ENCODE assay signal across 11 cellular contexts in the genomic region with DNA sequence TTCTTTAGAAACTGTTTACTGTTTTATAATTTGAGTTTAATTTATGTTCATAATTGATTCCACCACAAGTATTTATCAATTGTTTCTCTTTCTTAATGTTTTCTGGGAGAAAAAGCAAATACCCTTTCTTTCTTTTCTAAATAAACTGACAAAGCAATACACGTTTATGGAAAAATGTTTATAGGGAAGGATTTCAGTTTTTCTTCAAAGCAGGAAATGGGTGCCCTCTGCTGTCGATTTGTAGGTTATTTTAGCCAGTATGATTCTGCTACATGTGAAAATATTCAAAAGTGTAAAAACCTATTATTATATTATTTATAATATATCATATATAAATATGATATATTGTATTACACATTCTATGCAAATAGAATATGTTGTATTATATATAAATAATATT.
A peak's percentile ranks its signal among the peaks of the same experiment; 100 is the strongest.
DNase-seq lines count a peak whose midpoint lies in the region; ATAC-seq and TF ChIP-seq lines count a peak whose summit lies in the region.
"Had no signal": no experiment of that assay in that cellular context is flagged by ENCODE, and none has a peak within 500 bp of the region (broad histone marks: within the 10 kb centered on the region; RNA-seq: fewer than 3 reads in every experiment).

No MANE protein-coding gene starts in this region.

- ATAC-seq in body of pancreas (no peak), left colon (no peak)

- H2BK12ac ChIP-seq in mesenchymal stem cell (ENCODE audit: low read length in 2 of 2) = no peak overlapping the region

- no peak overlapping the region for H2BK5ac ChIP-seq in mesenchymal stem cell (ENCODE audit: low read depth, low read length, poor library complexity, severe bottlenecking)

- intact Hi-C loops in body of pancreas (cut with DNase I) (no loop called here), left colon (cut with DNase I, micrococcal nuclease) (no loop called here)

- no peaks in the 10 kb centered on the region for H3K27me3 ChIP-seq in body of pancreas
- H3K27me3 ChIP-seq in mesenchymal stem cell (ENCODE audit: control insufficient read depth in 1 of 2, insufficient read depth in 1 of 2, low read length in 2 of 2) = no peaks in the 10 kb centered on the region
- no peaks in the 10 kb centered on the region for H3K27me3 ChIP-seq in MG63
- H3K27me3 ChIP-seq: thyroid gland had no signal

- no peak overlapping the region for H2BK120ac ChIP-seq in mesenchymal stem cell (ENCODE audit: low read depth, low read length)

- no peak overlapping the region for H3K4me3 ChIP-seq in NB4 (ENCODE audit: low read depth, low read length)
- H3K4me3 ChIP-seq in body of pancreas = no peak overlapping the region
- H3K4me3 ChIP-seq in mesenchymal stem cell (ENCODE audit: insufficient read depth in 1 of 2, low read depth in 1 of 2, low read length in 2 of 2) = no peak overlapping the region
- no peak overlapping the region for H3K4me3 ChIP-seq in MG63
- H3K4me3 ChIP-seq: thyroid gland had no signal

- no peak overlapping the region for H3K9ac ChIP-seq in mesenchymal stem cell (ENCODE audit: low read length)

- no peak overlapping the region for H3K23ac ChIP-seq in mesenchymal stem cell (ENCODE audit: low read length in 2 of 2)

- no peak overlapping the region for H2BK15ac ChIP-seq in mesenchymal stem cell (ENCODE audit: low read depth, poor library complexity, severe bottlenecking)

- no peak overlapping the region for H4K8ac ChIP-seq in mesenchymal stem cell (ENCODE audit: low read length)

- H2AK5ac ChIP-seq in mesenchymal stem cell (ENCODE audit: low read length, severe bottlenecking) = no peak overlapping the region

- no peak overlapping the region for H3K4me2 ChIP-seq in mesenchymal stem cell (ENCODE audit: low read length, poor library complexity, severe bottlenecking)

- no peak overlapping the region for H3K4ac ChIP-seq in mesenchymal stem cell (ENCODE audit: low read depth in 1 of 2, low read length in 2 of 2)

- H4K91ac ChIP-seq in mesenchymal stem cell (ENCODE audit: low read length) = no peak overlapping the region

- H3K36me3 ChIP-seq in body of pancreas (replicated peaks in 1 of 2; ENCODE audit: insufficient read depth in 1 of 2, low read depth in 2 of 2) (no peaks in the 10 kb centered on the region), mesenchymal stem cell (ENCODE audit: control insufficient read depth in 1 of 2, insufficient read depth in 2 of 2, low read depth in 1 of 2, low read length in 2 of 2) (no peaks in the 10 kb centered on the region), MG63 (no peaks in the 10 kb centered on the region)
- H3K36me3 ChIP-seq: thyroid gland had no signal

- H3K4me1 ChIP-seq in body of pancreas = no peaks in the 10 kb centered on the region
- H3K4me1 ChIP-seq in mesenchymal stem cell (ENCODE audit: control insufficient read depth, insufficient read depth, low read depth, low read length) = no peaks in the 10 kb centered on the region
- H3K4me1 ChIP-seq: thyroid gland had no signal

- no peak overlapping the region for H3K27ac ChIP-seq in body of pancreas
- no peak overlapping the region for H3K27ac ChIP-seq in mesenchymal stem cell (ENCODE audit: low read length, poor library complexity, severe bottlenecking)
- H3K27ac ChIP-seq: thyroid gland had no signal

- H3K18ac ChIP-seq in mesenchymal stem cell (ENCODE audit: low read depth in 1 of 2, low read length in 2 of 2) = no peak overlapping the region

- no peaks in the 10 kb centered on the region for H3K79me1 ChIP-seq in mesenchymal stem cell (replicated peaks; ENCODE audit: low read length, poor library complexity, severe bottlenecking)

- no peak for TF ChIP-seq CTCF in NB4 (IDR thresholded peaks at IDR 0.05; ENCODE audit: low read depth, low read length)
- peak in 5 of 7 experiments; percentile 12 to 35 (median 20) for TF ChIP-seq CTCF in body of pancreas (IDR thresholded peaks at IDR 0.05)

- DNase-seq in DMS53 (lab: John Stamatoyannopoulos, UW) (peak; percentile 47), NB4 (ENCODE audit: low read depth) (peak; percentile 11), body of pancreas (peak in 2 of 4 donors; percentile 7 to 8), mesenchymal stem cell (peak; percentile 11), NCI-H187 (lab: John Stamatoyannopoulos, UW) (no peak), NCI-H226 (no peak), MG63 (no peak), left colon (no peak)
- DNase-seq: activated T-cell treated with anti-CD3 and anti-CD28 coated beads, Interleukin-2, amount 50 U/mL, for 1 hour; stimulated activated CD4-positive, alpha-beta T cell treated with anti-CD3 and anti-CD28 coated beads, Interleukin-12 subunit alpha, Interleukin-12 subunit beta, amount 100 ng/mL, for 4 hours; thyroid gland had no signal

- no peak overlapping the region for H3K14ac ChIP-seq in mesenchymal stem cell (ENCODE audit: low read length in 2 of 2)

- no peak overlapping the region for H2AFZ ChIP-seq in mesenchymal stem cell (ENCODE audit: low read depth, low read length)

- 0 to 4% methylated on average over 2 of the region's 2 CpGs for WGBS in body of pancreas, 2 donors
- 0% methylated on average over 2 of the region's 2 CpGs for WGBS in mesenchymal stem cell

- TF ChIP-seq POLR2A in NB4 (IDR thresholded peaks at IDR 0.05; ENCODE audit: extremely low read depth, insufficient read length) = no peak
- no peak for TF ChIP-seq POLR2A in body of pancreas (IDR thresholded peaks at IDR 0.05)

- H3K9me3 ChIP-seq in body of pancreas (no peaks in the 10 kb centered on the region), mesenchymal stem cell (ENCODE audit: control insufficient read depth, low read length) (no peaks in the 10 kb centered on the region), MG63 (no peaks in the 10 kb centered on the region)
- H3K9me3 ChIP-seq: thyroid gland had no signal

Comparison
In these comparisons a context has a peak if more than half of its experiments do, and no peak if none do; other contexts are left out.
1. DNase-seq: peak in DMS53 (single experiment), NB4 (single experiment) and mesenchymal stem cell (single experiment); none in NCI-H187 (0 of 2), NCI-H226 (single experiment), MG63 (single experiment) and left colon (0 of 2).